Comparison of ENCODE assay signal across 8 cellular contexts in genomic region chr18:34976899-34977786, GRCh38.
DNase-seq lines count a peak whose midpoint lies in the region; ATAC-seq and TF ChIP-seq lines count a peak whose summit lies in the region.

No MANE protein-coding gene starts in this region.

- no peaks in the 10 kb centered on the region for H3K9me3 ChIP-seq in gastroesophageal sphincter
- no peaks in the 10 kb centered on the region for H3K9me3 ChIP-seq in neutrophil

- H3K27ac ChIP-seq in gastroesophageal sphincter = peak overlapping the region in 3 of 4 donors; percentile 71 to 73 (median 72)
- no peak overlapping the region for H3K27ac ChIP-seq in neutrophil

- TF ChIP-seq RAD21 in Ishikawa (IDR thresholded peaks at IDR 0.05; ENCODE audit: low read depth) = no peak

- 0% methylated on average over 1 of the region's 78 CpGs for WGBS in gastroesophageal sphincter (ENCODE audit: low coverage in 1 of 2), 2 donors

- TF ChIP-seq CTCF in gastroesophageal sphincter (IDR thresholded peaks at IDR 0.05) = peak in 1 of 4 experiments; percentile 2
- TF ChIP-seq CTCF in neutrophil (IDR thresholded peaks at IDR 0.05) = no peak

- peaks cover 0 to 31% (median 3%) of the 10 kb centered on the region in 3 donors for H3K4me1 ChIP-seq in gastroesophageal sphincter
- H3K4me1 ChIP-seq in neutrophil (ENCODE audit: control insufficient read depth in 1 of 2, insufficient read depth in 1 of 2, low read depth in 1 of 2, low read length in 1 of 2) = peaks cover 29% of the 10 kb centered on the region in 2 experiments

- ATAC-seq in GM21528 (IDR thresholded peaks at IDR 0.05; ENCODE audit: low FRiP score, unreplicated experiment) = peak; percentile 77
- ATAC-seq in gastroesophageal sphincter = peak; percentile 67

- DNase-seq in COR-L47 (lab: John Stamatoyannopoulos, UW) = peak; percentile 86
- DNase-seq in RKO (ENCODE audit: low spot score) = peak; percentile 70
- DNase-seq in activated effector memory CD4-positive, alpha-beta T cell treated with anti-CD3 and anti-CD28 coated beads, Interleukin-2, amount 50 U/mL, for 16 hours = peak; percentile 89
- DNase-seq in superior temporal gyrus (ENCODE audit: extremely low spot score) = peak; percentile 86

- H3K36me3 ChIP-seq in gastroesophageal sphincter (no peaks in the 10 kb centered on the region), neutrophil (no peaks in the 10 kb centered on the region)

- no peaks in the 10 kb centered on the region for H3K27me3 ChIP-seq in gastroesophageal sphincter
- H3K27me3 ChIP-seq in neutrophil = peaks cover 70% of the 10 kb centered on the region

- TF ChIP-seq EP300 in Ishikawa (IDR thresholded peaks at IDR 0.05; ENCODE audit: borderline replicate concordance) (no peak), gastroesophageal sphincter (IDR thresholded peaks at IDR 0.05) (no peak)

- H3K4me3 ChIP-seq in gastroesophageal sphincter = peak overlapping the region; percentile 51 to 63
- H3K4me3 ChIP-seq in neutrophil (ENCODE audit: low read depth in 1 of 2, low read length in 1 of 2) = peak overlapping the region; percentile 55 to 83

- TF ChIP-seq POLR2A in gastroesophageal sphincter (IDR thresholded peaks at IDR 0.05) = no peak

TF ChIP-seq in Ishikawa, 13 proteins besides CTCF, POLR2A, EP300 and RAD21:
- no peak for TF ChIP-seq TCF12 (IDR thresholded peaks at IDR 0.05; ENCODE audit: low read depth)
- TF ChIP-seq CREB1 (IDR thresholded peaks at IDR 0.05; ENCODE audit: low read depth) = no peak
- TF ChIP-seq MAX (IDR thresholded peaks at IDR 0.05) = peak; percentile 66; the same call in 1 of the 2 replicates
- no peak for TF ChIP-seq YY1 (IDR thresholded peaks at IDR 0.05; ENCODE audit: low read depth)
- no peak for TF ChIP-seq CEBPB (IDR thresholded peaks at IDR 0.05)
- TF ChIP-seq TAF1 (IDR thresholded peaks at IDR 0.05; ENCODE audit: low read depth) = no peak
- 0 out of 2 replicates have a peak, but pooled peaks have one; percentile 20 for TF ChIP-seq EGR1 (IDR thresholded peaks at IDR 0.05)
- TF ChIP-seq TEAD4 (IDR thresholded peaks at IDR 0.05) = no peak
- TF ChIP-seq FOXM1 (IDR thresholded peaks at IDR 0.05; ENCODE audit: borderline replicate concordance, low read depth) = no peak
- peak; percentile 48 for TF ChIP-seq ZBTB7A (IDR thresholded peaks at IDR 0.05; ENCODE audit: low read depth)
- no peak for TF ChIP-seq NFIC (IDR thresholded peaks at IDR 0.05)
- TF ChIP-seq REST (IDR thresholded peaks at IDR 0.05; ENCODE audit: low read depth) = no peak
- TF ChIP-seq USF1 (IDR thresholded peaks at IDR 0.05) = peak; percentile 92
